Comparison of ENCODE assay signal across 18 cellular contexts in genomic region chr22:18985761-18986160, GRCh38. TPM values are rescaled to one million over a fixed set of nuclear protein-coding genes. Genes with fewer than 3 reads are reported as not detected.
DNase-seq lines count a peak whose midpoint lies in the region; ATAC-seq and TF ChIP-seq lines count a peak whose summit lies in the region.
"Had no signal": no experiment of that assay in that cellular context is flagged by ENCODE, and none has a peak within 500 bp of the region (broad histone marks: within the 10 kb centered on the region; RNA-seq: fewer than 3 reads in every experiment).

No MANE protein-coding gene starts in this region.

- no peak for TF ChIP-seq POLR2A in transverse colon (IDR thresholded peaks at IDR 0.05)

- no peak for TF ChIP-seq EP300 in transverse colon (IDR thresholded peaks at IDR 0.05; ENCODE audit: low read depth)

- no peak overlapping the region for H2BK12ac ChIP-seq in neuronal stem cell (ENCODE audit: low read length)

- peak overlapping the region; percentile 73 for H3K23ac ChIP-seq in neuronal stem cell (ENCODE audit: low read depth, low read length, poor library complexity)

- no CpG with 5 or more reads among the region's 21 CpGs for WGBS in neuronal stem cell (ENCODE audit: extremely low coverage in 2 of 2, insufficient read length in 2 of 2, insufficient replicate concordance in 1 of 2), 2 donors
- 90% methylated on average over 21 of the region's 21 CpGs; no CpG with 5 or more reads in 1 of the 2 donors for WGBS in transverse colon (ENCODE audit: low coverage in 1 of 2), 2 donors

- ATAC-seq in upper lobe of right lung (peak; percentile 12), HG02884 (IDR thresholded peaks at IDR 0.05; ENCODE audit: unreplicated experiment) (no peak)

- H3K4me3 ChIP-seq in coronary artery: no peak overlapping the region
- H3K4me3 ChIP-seq in neuronal stem cell (ENCODE audit: low read length in 2 of 2): peak overlapping the region in 1 of 2 donors; percentile 22
- no peak overlapping the region for H3K4me3 ChIP-seq in upper lobe of right lung
- H3K4me3 ChIP-seq in transverse colon: no peak overlapping the region

- no peak overlapping the region for H2BK15ac ChIP-seq in neuronal stem cell (ENCODE audit: low read length)

- no peak overlapping the region for H2BK5ac ChIP-seq in neuronal stem cell (ENCODE audit: low read length)

- no peaks in the 10 kb centered on the region for H3K79me1 ChIP-seq in neuronal stem cell (ENCODE audit: low read depth, low read length)

- no peak overlapping the region for H3K14ac ChIP-seq in neuronal stem cell (ENCODE audit: low read length)

- peak overlapping the region; percentile 53 for H3K4ac ChIP-seq in neuronal stem cell (ENCODE audit: low read length)

- no peak overlapping the region for H3K4me2 ChIP-seq in neuronal stem cell (ENCODE audit: insufficient read depth, low read length, poor library complexity, severe bottlenecking)

- H3K9ac ChIP-seq in neuronal stem cell (ENCODE audit: low read depth, low read length, poor library complexity): no peak overlapping the region

- in situ Hi-C loops in transverse colon (cut with MboI; ENCODE audit: low pct_ligation_motif_present in 1 of 4, low pct_unique_long_range_greater_than_20kb in 1 of 4, low sequenced_read_pairs in 3 of 4): loop anchor here in 1 of 4 donors (25.0 kb wide), 1 partner anchor 652 kb away; no protein-coding TSS in a partner anchor

- DNase-seq in coronary artery (ENCODE audit: low spot score) (peak; percentile 55), islet precursor cell (peak; percentile 38), neuronal stem cell (ENCODE audit: low spot score) (no peak), upper lobe of right lung (no peak), ureter (ENCODE audit: low spot score) (no peak), transverse colon (no peak), germinal center (ENCODE audit: low spot score) (no peak)
- DNase-seq: ACHN; CD4-positive, alpha-beta T cell; DMS153; DMS79; GDM1; GOT3; H9 had no signal

- no peak overlapping the region for H4K91ac ChIP-seq in neuronal stem cell (ENCODE audit: low read depth, low read length, poor library complexity)

- H3K27ac ChIP-seq in coronary artery: no peak overlapping the region
- no peak overlapping the region for H3K27ac ChIP-seq in neuronal stem cell (replicated peaks; ENCODE audit: low read length)
- H3K27ac ChIP-seq in upper lobe of right lung: no peak overlapping the region
- no peak overlapping the region for H3K27ac ChIP-seq in transverse colon
- H3K27ac ChIP-seq: C4-2B, HL-60 had no signal

- H4K8ac ChIP-seq in neuronal stem cell (ENCODE audit: low read depth, low read length): no peak overlapping the region

- intact Hi-C loops in upper lobe of right lung (cut with DNase I): no loop called here
- intact Hi-C loops in transverse colon (cut with DNase I; ENCODE audit: low total_unique reads): no loop called here

- H3K36me3 ChIP-seq in neuronal stem cell (replicated peaks in 1 of 2; ENCODE audit: control insufficient read depth in 2 of 2, insufficient read depth in 2 of 2, low read length in 2 of 2): no peaks in the 10 kb centered on the region
- no peaks in the 10 kb centered on the region for H3K36me3 ChIP-seq in upper lobe of right lung
- no peaks in the 10 kb centered on the region for H3K36me3 ChIP-seq in transverse colon

- no peaks in the 10 kb centered on the region for H3K4me1 ChIP-seq in neuronal stem cell (ENCODE audit: control insufficient read depth in 2 of 2, insufficient read depth in 1 of 2, low read depth in 1 of 2, low read length in 2 of 2)
- H3K4me1 ChIP-seq in upper lobe of right lung: no peaks in the 10 kb centered on the region
- no peaks in the 10 kb centered on the region for H3K4me1 ChIP-seq in transverse colon

- H3K27me3 ChIP-seq in neuronal stem cell (ENCODE audit: control insufficient read depth in 3 of 3, insufficient read depth in 3 of 3, low read depth in 1 of 3, low read length in 3 of 3) (no peaks in the 10 kb centered on the region), upper lobe of right lung (no peaks in the 10 kb centered on the region), transverse colon (no peaks in the 10 kb centered on the region)

- no peak overlapping the region for H2BK120ac ChIP-seq in neuronal stem cell (ENCODE audit: low read depth, low read length)

- no peak for TF ChIP-seq CTCF in coronary artery (IDR thresholded peaks at IDR 0.05)
- TF ChIP-seq CTCF in upper lobe of right lung (IDR thresholded peaks at IDR 0.05): no peak
- no peak for TF ChIP-seq CTCF in transverse colon (IDR thresholded peaks at IDR 0.05)

- peak overlapping the region; percentile 38 for H3K18ac ChIP-seq in neuronal stem cell (ENCODE audit: low read length)

- peaks cover 0 to 3% of the 10 kb centered on the region in 2 donors for H3K9me3 ChIP-seq in neuronal stem cell (replicated peaks in 1 of 2; ENCODE audit: control insufficient read depth in 2 of 2, insufficient read depth in 1 of 2, low read depth in 1 of 2, low read length in 2 of 2)
- no peaks in the 10 kb centered on the region for H3K9me3 ChIP-seq in upper lobe of right lung
- H3K9me3 ChIP-seq in transverse colon: peaks cover 2 to 6% of the 10 kb centered on the region in 2 donors

- H2AFZ ChIP-seq in neuronal stem cell (ENCODE audit: low read length): no peak overlapping the region

- peak overlapping the region; percentile 46 for H2AK5ac ChIP-seq in neuronal stem cell (ENCODE audit: low read depth, low read length)

RNA-seq across cellular contexts. Expression of gene PRODH, which starts 49.7 kb away (rescaled TPM):
- polyA plus RNA-seq in neuronal stem cell (2013, experiment 1 of 2): 8.3 TPM
- 8.3 TPM for polyA plus RNA-seq in neuronal stem cell (2013, experiment 2 of 2)
- total RNA-seq in upper lobe of right lung (60.9 TPM), ureter (12.4 TPM), transverse colon (10 to 100 TPM in 2 of 4 donors, 1 to 10 TPM in 2; 3.5 to 14.2 (median 9.3) TPM)
- total RNA-seq: CD4-positive, alpha-beta T cell had no signal
- polyA plus RNA-seq: BJ had no signal

Comparison
In these comparisons a context has a peak if more than half of its experiments do, and no peak if none do; other contexts are left out.
1. DNase-seq: peak in coronary artery (single experiment) and islet precursor cell (single experiment); none in neuronal stem cell (single experiment), upper lobe of right lung (single experiment), ureter (single experiment), transverse colon (single experiment) and germinal center (single experiment).